Comparison of ENCODE assay signal across 8 cellular contexts in genomic region chr1:118077331-118078055, GRCh38.
DNase-seq lines count a peak whose midpoint lies in the region; ATAC-seq lines count a peak whose summit lies in the region.

No MANE protein-coding gene starts in this region.

- no peak for ATAC-seq in GM21529 (IDR thresholded peaks at IDR 0.05; ENCODE audit: unreplicated experiment)

- DNase-seq in DMS153 treated with DMSO at 0.1 percent for 48 hours (lab: John Stamatoyannopoulos, UW; ENCODE audit: unreplicated experiment) (peak; percentile 74), M059J (ENCODE audit: low read depth) (peak; percentile 57), astrocyte of the hippocampus (ENCODE audit: low read depth, low spot score) (peak; percentile 59), lung microvascular endothelial cell (ENCODE audit: low read depth in 2 of 2) (peak; percentile 45 to 49), GDM1 (lab: John Stamatoyannopoulos, UW) (no peak), globus pallidus (ENCODE audit: low spot score) (no peak)
- DNase-seq in central memory CD4-positive, alpha-beta T cell, result no peak

Comparison
In these comparisons a context has a peak if more than half of its experiments do, and no peak if none do; other contexts are left out.
1. DNase-seq: peak in DMS153 treated with DMSO at 0.1 percent for 48 hours (single experiment), M059J (single experiment), astrocyte of the hippocampus (single experiment) and lung microvascular endothelial cell (2 of 2); none in GDM1 (single experiment), central memory CD4-positive, alpha-beta T cell (single experiment) and globus pallidus (single experiment).